In the genomic region with DNA sequence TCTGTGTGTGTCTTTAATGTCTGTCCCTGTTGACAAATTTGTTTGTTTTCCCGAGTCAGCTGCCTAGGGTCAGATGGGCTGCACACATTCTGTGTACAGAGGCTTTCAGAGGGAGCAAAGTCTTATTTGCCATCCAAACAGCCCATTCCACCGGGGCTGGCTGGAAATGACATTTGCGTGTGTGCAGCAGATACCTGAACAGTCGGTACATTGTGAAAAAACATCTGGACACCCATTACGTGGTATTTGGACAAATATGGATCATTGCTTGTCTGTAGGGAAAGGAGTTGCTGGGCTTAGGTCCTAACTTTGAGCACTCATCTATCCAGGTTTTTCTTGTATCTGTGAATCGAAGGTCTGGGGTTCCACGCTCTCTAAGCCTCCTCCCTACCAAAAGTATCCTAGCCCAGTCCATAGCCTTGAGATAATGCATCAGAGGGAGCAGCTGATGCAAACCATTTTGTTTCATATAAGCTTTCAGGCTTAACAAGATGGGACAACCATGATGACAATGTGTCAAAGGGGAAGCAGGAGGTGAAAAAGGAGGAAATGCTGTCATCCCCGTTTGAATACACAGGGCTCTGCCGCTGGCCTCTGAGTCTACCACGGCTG, we compare ENCODE assay signal across 1 cellular context.
TF ChIP-seq lines count a peak whose summit lies in the region.

No MANE protein-coding gene starts in this region.

TF ChIP-seq in HepG2, 621 proteins besides CTCF, POLR2A, EP300 and RAD21 (continued from another document and continues in another):
- TF ChIP-seq, protein P1, sequence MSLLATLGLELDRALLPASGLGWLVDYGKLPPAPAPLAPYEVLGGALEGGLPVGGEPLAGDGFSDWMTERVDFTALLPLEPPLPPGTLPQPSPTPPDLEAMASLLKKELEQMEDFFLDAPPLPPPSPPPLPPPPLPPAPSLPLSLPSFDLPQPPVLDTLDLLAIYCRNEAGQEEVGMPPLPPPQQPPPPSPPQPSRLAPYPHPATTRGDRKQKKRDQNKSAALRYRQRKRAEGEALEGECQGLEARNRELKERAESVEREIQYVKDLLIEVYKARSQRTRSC (CRISPR knock-in tag; IDR thresholded peaks at IDR 0.05; ENCODE audit: low read depth): no peak
- TF ChIP-seq, protein P2, sequence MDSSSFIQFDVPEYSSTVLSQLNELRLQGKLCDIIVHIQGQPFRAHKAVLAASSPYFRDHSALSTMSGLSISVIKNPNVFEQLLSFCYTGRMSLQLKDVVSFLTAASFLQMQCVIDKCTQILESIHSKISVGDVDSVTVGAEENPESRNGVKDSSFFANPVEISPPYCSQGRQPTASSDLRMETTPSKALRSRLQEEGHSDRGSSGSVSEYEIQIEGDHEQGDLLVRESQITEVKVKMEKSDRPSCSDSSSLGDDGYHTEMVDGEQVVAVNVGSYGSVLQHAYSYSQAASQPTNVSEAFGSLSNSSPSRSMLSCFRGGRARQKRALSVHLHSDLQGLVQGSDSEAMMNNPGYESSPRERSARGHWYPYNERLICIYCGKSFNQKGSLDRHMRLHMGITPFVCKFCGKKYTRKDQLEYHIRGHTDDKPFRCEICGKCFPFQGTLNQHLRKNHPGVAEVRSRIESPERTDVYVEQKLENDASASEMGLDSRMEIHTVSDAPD (CRISPR knock-in tag; IDR thresholded peaks at IDR 0.05): no peak; the same call in 1 of the 2 replicates
- TF ChIP-seq SP140L (CRISPR knock-in tag; IDR thresholded peaks at IDR 0.05; ENCODE audit: borderline replicate concordance) (peak; percentile 87; the same call in 1 of the 2 replicates), SSRP1 (CRISPR knock-in tag; IDR thresholded peaks at IDR 0.05) (no peak), ZNF790 (CRISPR knock-in tag; IDR thresholded peaks at IDR 0.05; ENCODE audit: borderline replicate concordance) (no peak), ZNF33A (CRISPR knock-in tag; IDR thresholded peaks at IDR 0.05; ENCODE audit: borderline replicate concordance) (peak; percentile 75; the same call in 1 of the 2 replicates), ETV6 (CRISPR knock-in tag; conservative IDR thresholded peaks at IDR 0.05) (0 out of 2 replicates have a peak, but pooled peaks have one; percentile 19), ZBTB7B (CRISPR knock-in tag; IDR thresholded peaks at IDR 0.05) (peak; percentile 72), JDP2 (CRISPR knock-in tag; IDR thresholded peaks at IDR 0.05; ENCODE audit: borderline replicate concordance) (peak; percentile 71; the same call in 1 of the 2 replicates), TCF7L2 (IDR thresholded peaks at IDR 0.05; ENCODE audit: low read depth, low read length) (no peak; the same call in 1 of the 2 replicates), HHEX (CRISPR knock-in tag; IDR thresholded peaks at IDR 0.05) (peak; percentile 88; the same call in 1 of the 2 replicates), ZNF17 (CRISPR knock-in tag; IDR thresholded peaks at IDR 0.05) (no peak), ZNF383 (CRISPR knock-in tag; IDR thresholded peaks at IDR 0.05; ENCODE audit: borderline replicate concordance) (no peak), SP1 (IDR thresholded peaks at IDR 0.05) (no peak), SP1 (CRISPR knock-in tag; IDR thresholded peaks at IDR 0.05) (peak; percentile 61), NFATC3 (CRISPR knock-in tag; IDR thresholded peaks at IDR 0.05) (no peak), PITX1 (CRISPR knock-in tag; IDR thresholded peaks at IDR 0.05) (peak; percentile 100), ZBTB38 (CRISPR knock-in tag; IDR thresholded peaks at IDR 0.05) (no peak), SP2 (CRISPR knock-in tag; IDR thresholded peaks at IDR 0.05) (no peak)
- TF ChIP-seq, protein P3, sequence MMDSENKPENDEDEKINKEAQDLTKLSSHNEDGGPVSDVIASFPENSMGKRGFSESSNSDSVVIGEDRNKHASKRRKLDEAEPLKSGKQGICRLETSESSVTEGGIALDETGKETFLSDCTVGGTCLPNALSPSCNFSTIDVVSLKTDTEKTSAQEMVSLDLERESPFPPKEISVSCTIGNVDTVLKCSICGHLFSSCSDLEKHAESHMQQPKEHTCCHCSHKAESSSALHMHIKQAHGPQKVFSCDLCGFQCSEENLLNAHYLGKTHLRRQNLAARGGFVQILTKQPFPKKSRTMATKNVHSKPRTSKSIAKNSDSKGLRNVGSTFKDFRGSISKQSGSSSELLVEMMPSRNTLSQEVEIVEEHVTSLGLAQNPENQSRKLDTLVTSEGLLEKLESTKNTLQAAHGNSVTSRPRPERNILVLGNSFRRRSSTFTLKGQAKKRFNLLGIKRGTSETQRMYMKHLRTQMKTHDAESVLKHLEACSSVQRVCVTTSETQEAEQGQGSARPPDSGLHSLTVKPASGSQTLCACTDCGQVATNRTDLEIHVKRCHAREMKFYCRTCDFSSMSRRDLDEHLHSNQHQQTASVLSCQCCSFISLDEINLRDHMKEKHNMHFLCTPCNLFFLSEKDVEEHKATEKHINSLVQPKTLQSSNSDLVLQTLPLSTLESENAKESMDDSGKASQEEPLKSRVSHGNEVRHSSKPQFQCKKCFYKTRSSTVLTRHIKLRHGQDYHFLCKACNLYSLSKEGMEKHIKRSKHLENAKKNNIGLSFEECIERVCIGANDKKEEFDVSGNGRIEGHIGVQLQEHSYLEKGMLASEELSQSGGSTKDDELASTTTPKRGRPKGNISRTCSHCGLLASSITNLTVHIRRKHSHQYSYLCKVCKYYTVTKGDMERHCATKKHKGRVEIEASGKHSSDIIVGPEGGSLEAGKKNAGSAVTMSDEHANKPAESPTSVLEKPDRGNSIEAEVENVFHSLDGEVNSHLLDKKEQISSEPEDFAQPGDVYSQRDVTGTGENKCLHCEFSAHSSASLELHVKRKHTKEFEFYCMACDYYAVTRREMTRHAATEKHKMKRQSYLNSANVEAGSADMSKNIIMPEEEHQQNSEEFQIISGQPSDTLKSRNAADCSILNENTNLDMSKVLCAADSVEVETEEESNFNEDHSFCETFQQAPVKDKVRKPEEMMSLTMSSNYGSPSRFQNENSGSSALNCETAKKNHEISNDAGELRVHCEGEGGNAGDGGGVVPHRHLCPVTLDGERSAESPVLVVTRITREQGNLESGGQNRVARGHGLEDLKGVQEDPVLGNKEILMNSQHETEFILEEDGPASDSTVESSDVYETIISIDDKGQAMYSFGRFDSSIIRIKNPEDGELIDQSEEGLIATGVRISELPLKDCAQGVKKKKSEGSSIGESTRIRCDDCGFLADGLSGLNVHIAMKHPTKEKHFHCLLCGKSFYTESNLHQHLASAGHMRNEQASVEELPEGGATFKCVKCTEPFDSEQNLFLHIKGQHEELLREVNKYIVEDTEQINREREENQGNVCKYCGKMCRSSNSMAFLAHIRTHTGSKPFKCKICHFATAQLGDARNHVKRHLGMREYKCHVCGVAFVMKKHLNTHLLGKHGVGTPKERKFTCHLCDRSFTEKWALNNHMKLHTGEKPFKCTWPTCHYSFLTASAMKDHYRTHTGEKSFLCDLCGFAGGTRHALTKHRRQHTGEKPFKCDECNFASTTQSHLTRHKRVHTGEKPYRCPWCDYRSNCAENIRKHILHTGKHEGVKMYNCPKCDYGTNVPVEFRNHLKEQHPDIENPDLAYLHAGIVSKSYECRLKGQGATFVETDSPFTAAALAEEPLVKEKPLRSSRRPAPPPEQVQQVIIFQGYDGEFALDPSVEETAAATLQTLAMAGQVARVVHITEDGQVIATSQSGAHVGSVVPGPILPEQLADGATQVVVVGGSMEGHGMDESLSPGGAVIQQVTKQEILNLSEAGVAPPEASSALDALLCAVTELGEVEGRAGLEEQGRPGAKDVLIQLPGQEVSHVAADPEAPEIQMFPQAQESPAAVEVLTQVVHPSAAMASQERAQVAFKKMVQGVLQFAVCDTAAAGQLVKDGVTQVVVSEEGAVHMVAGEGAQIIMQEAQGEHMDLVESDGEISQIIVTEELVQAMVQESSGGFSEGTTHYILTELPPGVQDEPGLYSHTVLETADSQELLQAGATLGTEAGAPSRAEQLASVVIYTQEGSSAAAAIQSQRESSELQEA (CRISPR knock-in tag; IDR thresholded peaks at IDR 0.05; ENCODE audit: not compliant biosample characterization): no peak
- TF ChIP-seq, protein P4, sequence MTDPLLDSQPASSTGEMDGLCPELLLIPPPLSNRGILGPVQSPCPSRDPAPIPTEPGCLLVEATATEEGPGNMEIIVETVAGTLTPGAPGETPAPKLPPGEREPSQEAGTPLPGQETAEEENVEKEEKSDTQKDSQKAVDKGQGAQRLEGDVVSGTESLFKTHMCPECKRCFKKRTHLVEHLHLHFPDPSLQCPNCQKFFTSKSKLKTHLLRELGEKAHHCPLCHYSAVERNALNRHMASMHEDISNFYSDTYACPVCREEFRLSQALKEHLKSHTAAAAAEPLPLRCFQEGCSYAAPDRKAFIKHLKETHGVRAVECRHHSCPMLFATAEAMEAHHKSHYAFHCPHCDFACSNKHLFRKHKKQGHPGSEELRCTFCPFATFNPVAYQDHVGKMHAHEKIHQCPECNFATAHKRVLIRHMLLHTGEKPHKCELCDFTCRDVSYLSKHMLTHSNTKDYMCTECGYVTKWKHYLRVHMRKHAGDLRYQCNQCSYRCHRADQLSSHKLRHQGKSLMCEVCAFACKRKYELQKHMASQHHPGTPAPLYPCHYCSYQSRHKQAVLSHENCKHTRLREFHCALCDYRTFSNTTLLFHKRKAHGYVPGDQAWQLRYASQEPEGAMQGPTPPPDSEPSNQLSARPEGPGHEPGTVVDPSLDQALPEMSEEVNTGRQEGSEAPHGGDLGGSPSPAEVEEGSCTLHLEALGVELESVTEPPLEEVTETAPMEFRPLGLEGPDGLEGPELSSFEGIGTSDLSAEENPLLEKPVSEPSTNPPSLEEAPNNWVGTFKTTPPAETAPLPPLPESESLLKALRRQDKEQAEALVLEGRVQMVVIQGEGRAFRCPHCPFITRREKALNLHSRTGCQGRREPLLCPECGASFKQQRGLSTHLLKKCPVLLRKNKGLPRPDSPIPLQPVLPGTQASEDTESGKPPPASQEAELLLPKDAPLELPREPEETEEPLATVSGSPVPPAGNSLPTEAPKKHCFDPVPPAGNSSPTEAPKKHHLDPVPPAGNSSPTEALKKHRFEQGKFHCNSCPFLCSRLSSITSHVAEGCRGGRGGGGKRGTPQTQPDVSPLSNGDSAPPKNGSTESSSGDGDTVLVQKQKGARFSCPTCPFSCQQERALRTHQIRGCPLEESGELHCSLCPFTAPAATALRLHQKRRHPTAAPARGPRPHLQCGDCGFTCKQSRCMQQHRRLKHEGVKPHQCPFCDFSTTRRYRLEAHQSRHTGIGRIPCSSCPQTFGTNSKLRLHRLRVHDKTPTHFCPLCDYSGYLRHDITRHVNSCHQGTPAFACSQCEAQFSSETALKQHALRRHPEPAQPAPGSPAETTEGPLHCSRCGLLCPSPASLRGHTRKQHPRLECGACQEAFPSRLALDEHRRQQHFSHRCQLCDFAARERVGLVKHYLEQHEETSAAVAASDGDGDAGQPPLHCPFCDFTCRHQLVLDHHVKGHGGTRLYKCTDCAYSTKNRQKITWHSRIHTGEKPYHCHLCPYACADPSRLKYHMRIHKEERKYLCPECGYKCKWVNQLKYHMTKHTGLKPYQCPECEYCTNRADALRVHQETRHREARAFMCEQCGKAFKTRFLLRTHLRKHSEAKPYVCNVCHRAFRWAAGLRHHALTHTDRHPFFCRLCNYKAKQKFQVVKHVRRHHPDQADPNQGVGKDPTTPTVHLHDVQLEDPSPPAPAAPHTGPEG (CRISPR knock-in tag; IDR thresholded peaks at IDR 0.05): no peak
- TF ChIP-seq, protein P5, sequence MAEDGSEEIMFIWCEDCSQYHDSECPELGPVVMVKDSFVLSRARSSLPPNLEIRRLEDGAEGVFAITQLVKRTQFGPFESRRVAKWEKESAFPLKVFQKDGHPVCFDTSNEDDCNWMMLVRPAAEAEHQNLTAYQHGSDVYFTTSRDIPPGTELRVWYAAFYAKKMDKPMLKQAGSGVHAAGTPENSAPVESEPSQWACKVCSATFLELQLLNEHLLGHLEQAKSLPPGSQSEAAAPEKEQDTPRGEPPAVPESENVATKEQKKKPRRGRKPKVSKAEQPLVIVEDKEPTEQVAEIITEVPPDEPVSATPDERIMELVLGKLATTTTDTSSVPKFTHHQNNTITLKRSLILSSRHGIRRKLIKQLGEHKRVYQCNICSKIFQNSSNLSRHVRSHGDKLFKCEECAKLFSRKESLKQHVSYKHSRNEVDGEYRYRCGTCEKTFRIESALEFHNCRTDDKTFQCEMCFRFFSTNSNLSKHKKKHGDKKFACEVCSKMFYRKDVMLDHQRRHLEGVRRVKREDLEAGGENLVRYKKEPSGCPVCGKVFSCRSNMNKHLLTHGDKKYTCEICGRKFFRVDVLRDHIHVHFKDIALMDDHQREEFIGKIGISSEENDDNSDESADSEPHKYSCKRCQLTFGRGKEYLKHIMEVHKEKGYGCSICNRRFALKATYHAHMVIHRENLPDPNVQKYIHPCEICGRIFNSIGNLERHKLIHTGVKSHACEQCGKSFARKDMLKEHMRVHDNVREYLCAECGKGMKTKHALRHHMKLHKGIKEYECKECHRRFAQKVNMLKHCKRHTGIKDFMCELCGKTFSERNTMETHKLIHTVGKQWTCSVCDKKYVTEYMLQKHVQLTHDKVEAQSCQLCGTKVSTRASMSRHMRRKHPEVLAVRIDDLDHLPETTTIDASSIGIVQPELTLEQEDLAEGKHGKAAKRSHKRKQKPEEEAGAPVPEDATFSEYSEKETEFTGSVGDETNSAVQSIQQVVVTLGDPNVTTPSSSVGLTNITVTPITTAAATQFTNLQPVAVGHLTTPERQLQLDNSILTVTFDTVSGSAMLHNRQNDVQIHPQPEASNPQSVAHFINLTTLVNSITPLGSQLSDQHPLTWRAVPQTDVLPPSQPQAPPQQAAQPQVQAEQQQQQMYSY (CRISPR knock-in tag; IDR thresholded peaks at IDR 0.05): peak; percentile 99
- TF ChIP-seq, protein P6, sequence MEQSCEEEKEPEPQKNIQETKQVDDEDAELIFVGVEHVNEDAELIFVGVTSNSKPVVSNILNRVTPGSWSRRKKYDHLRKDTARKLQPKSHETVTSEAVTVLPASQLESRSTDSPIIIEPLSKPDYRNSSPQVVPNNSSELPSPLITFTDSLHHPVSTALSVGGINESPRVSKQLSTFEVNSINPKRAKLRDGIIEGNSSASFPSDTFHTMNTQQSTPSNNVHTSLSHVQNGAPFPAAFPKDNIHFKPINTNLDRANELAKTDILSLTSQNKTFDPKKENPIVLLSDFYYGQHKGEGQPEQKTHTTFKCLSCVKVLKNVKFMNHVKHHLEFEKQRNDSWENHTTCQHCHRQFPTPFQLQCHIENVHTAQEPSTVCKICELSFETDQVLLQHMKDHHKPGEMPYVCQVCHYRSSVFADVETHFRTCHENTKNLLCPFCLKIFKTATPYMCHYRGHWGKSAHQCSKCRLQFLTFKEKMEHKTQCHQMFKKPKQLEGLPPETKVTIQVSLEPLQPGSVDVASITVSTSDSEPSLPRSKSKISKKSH (CRISPR knock-in tag; IDR thresholded peaks at IDR 0.05; ENCODE audit: borderline replicate concordance): no peak
